Comparison of ENCODE assay signal across 1 cellular context in genomic region chr1:53934170-53934765, GRCh38.
A peak's percentile ranks its signal among the peaks of the same experiment; 100 is the strongest.
TF ChIP-seq lines count a peak whose summit lies in the region.

No MANE protein-coding gene starts in this region.

TF ChIP-seq in HepG2, 621 proteins besides CTCF, POLR2A, EP300 and RAD21:
- TF ChIP-seq ZNF30 (CRISPR knock-in tag; IDR thresholded peaks at IDR 0.05): no peak
- no peak for TF ChIP-seq ZNF644 (CRISPR knock-in tag; IDR thresholded peaks at IDR 0.05; ENCODE audit: low read depth)
- TF ChIP-seq GATA4 (IDR thresholded peaks at IDR 0.05; ENCODE audit: borderline replicate concordance, low read depth): no peak
- no peak for TF ChIP-seq ZNF878 (CRISPR knock-in tag; IDR thresholded peaks at IDR 0.05)
- TF ChIP-seq ZNF317 (CRISPR knock-in tag; IDR thresholded peaks at IDR 0.05): peak; percentile 100
- TF ChIP-seq MXD1 (CRISPR knock-in tag; IDR thresholded peaks at IDR 0.05): no peak
